ENCODE assay signal across 1 cellular context in the genomic region with DNA sequence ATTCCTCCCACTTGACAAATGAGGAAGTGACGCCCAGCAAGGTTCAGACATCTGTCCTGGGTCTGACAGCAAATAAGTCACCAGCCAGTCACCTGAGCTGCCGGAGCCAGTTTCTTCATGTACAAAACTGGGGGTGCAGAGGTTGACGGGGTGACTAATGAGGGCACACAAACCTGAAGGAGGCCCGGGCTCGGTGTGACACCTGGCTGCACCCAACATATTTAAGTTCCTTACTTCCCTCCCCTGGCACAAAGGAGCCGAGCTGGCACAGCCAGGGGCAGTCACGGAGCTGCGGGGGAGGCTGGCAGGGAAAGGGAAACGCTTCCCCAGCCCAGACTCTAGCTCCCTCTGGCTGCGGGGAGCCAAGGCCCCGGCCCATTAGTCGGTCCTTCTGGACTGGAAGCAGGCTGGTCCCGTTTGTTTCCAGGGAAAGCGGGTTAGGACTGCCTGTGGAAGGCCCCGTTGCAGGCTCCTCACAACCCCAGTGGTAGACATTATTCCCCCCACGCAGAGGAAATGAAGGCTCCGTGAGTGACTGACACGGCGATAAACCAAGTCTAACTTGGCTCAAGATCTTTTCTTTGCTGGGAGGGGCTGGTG.
A peak's percentile ranks its signal among the peaks of the same experiment; 100 is the strongest.
TF ChIP-seq lines count a peak whose summit lies in the region.

No MANE protein-coding gene starts in this region.

TF ChIP-seq in H1, 55 proteins besides CTCF, POLR2A, EP300 and RAD21:
- TF ChIP-seq KDM5A (IDR thresholded peaks at IDR 0.05; ENCODE audit: low read length) = no peak
- peak; percentile 81 for TF ChIP-seq BACH1 (IDR thresholded peaks at IDR 0.05; ENCODE audit: low read length)
- TF ChIP-seq RXRA (IDR thresholded peaks at IDR 0.05; ENCODE audit: insufficient read depth, low read depth, low read length) = no peak
- no peak for TF ChIP-seq SP2 (IDR thresholded peaks at IDR 0.05; ENCODE audit: low read length)
- TF ChIP-seq, protein P1, sequence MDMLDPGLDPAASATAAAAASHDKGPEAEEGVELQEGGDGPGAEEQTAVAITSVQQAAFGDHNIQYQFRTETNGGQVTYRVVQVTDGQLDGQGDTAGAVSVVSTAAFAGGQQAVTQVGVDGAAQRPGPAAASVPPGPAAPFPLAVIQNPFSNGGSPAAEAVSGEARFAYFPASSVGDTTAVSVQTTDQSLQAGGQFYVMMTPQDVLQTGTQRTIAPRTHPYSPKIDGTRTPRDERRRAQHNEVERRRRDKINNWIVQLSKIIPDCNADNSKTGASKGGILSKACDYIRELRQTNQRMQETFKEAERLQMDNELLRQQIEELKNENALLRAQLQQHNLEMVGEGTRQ (IDR thresholded peaks at IDR 0.05; ENCODE audit: low read length) = no peak
- TF ChIP-seq SUZ12 (IDR thresholded peaks at IDR 0.05; ENCODE audit: low read length) = no peak
- no peak for TF ChIP-seq BCL11A (IDR thresholded peaks at IDR 0.05; ENCODE audit: low read depth in 2 of 2, low read length in 2 of 2)
- no peak for TF ChIP-seq TCF12 (IDR thresholded peaks at IDR 0.05; ENCODE audit: low read depth, low read length)
- no peak for TF ChIP-seq CBX5 (IDR thresholded peaks at IDR 0.05; ENCODE audit: low read depth, low read length)
- TF ChIP-seq ASH2L (IDR thresholded peaks at IDR 0.05; ENCODE audit: low read length) = no peak
- no peak for TF ChIP-seq NRF1 (IDR thresholded peaks at IDR 0.05; ENCODE audit: low read depth, low read length)
- no peak for TF ChIP-seq SAP30 (IDR thresholded peaks at IDR 0.05; ENCODE audit: insufficient read depth, insufficient replicate concordance, low read length)
- 0 out of 4 replicates have a peak, but pooled peaks of 1 of the 2 experiments have one; percentile 49 for TF ChIP-seq HDAC2 (IDR thresholded peaks at IDR 0.05; ENCODE audit: borderline replicate concordance in 1 of 2, low read depth in 2 of 2, low read length in 2 of 2)
- TF ChIP-seq ZNF274 (IDR thresholded peaks at IDR 0.05; ENCODE audit: borderline replicate concordance, extremely low read depth, low read length) = no peak
- TF ChIP-seq, protein P2, sequence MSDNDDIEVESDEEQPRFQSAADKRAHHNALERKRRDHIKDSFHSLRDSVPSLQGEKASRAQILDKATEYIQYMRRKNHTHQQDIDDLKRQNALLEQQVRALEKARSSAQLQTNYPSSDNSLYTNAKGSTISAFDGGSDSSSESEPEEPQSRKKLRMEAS (IDR thresholded peaks at IDR 0.05) = no peak
- no peak for TF ChIP-seq RFX5 (IDR thresholded peaks at IDR 0.05; ENCODE audit: borderline replicate concordance, low read depth, low read length)
TF ChIP-seq in H1: peak in this region for 2.
